ENCODE assay signal across 8 cellular contexts in the genomic region with DNA sequence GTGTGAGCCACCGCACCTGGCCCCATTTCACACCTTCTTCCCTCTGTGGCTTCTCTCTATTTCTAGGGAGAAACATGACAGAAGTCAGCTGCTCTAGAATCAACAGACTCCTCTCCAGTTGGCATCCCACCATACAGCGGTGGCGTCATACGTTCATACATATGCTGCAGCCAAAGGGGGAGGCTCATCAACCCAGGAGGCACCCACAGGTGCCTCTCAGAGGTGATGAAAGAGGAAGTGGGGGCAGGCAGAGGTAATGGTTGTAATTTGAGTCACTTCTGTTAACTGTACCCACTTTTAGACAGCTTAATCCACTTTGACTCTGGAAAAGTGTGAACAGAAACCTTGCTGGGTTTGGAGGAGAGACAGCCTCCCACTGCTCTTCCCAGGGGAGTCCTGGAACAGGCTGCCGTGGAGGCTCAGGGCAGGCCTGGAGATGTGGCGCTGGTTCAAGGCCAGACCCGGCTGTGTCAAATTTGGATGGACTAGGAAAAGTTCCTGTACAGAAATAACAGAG. TPM values are rescaled to one million over a fixed set of nuclear protein-coding genes. Genes with fewer than 3 reads are reported as not detected.
A peak's percentile ranks its signal among the peaks of the same experiment; 100 is the strongest.
DNase-seq lines count a peak whose midpoint lies in the region; ATAC-seq lines count a peak whose summit lies in the region.

No MANE protein-coding gene starts in this region.

- H3K9me3 Mint-ChIP-seq in naive B cell, result no peaks in the 10 kb centered on the region

- peak; percentile 87 for ATAC-seq in Right ventricle myocardium inferior
- ATAC-seq in HG03135 (IDR thresholded peaks at IDR 0.05; ENCODE audit: unreplicated experiment), result peak; percentile 80
- ATAC-seq in naive B cell (ENCODE audit: low read depth in 2 of 2), result peak; percentile 97 to 99

- no peaks in the 10 kb centered on the region for H3K27me3 Mint-ChIP-seq in naive B cell

- peaks cover 30 to 39% (median 38%) of the 10 kb centered on the region in 3 donors for H3K4me1 Mint-ChIP-seq in naive B cell

- intact Hi-C loops in Right ventricle myocardium inferior (cut with DNase I) (no loop called here), cardiac septum (cut with DNase I) (no loop called here)

- H3K36me3 Mint-ChIP-seq in naive B cell, result no peaks in the 10 kb centered on the region

- no peak overlapping the region for H3K4me3 Mint-ChIP-seq in naive B cell

- DNase-seq in Right ventricle myocardium inferior (ENCODE audit: missing footprints), result peak; percentile 82
- no peak for DNase-seq in cardiac septum (ENCODE audit: low spot score)
- DNase-seq in T-helper 22 cell (ENCODE audit: low read depth), result peak; percentile 48
- peak; percentile 44 for DNase-seq in naive B cell
- DNase-seq in Ammon's horn (ENCODE audit: low spot score), result no peak
- DNase-seq in DMS 273 (lab: John Stamatoyannopoulos, UW; ENCODE audit: unreplicated experiment), result no peak
- no peak for DNase-seq in NCI-H226

- peak overlapping the region in 4 of 6 donors; percentile 50 to 91 (median 59) for H3K27ac Mint-ChIP-seq in naive B cell

RNA-seq across cellular contexts. Expression of gene SUB1, which starts 47.3 kb away (rescaled TPM):
- total RNA-seq in Right ventricle myocardium inferior, result 187 TPM
- total RNA-seq in cardiac septum, result 180 TPM
- polyA plus RNA-seq in naive B cell (ENCODE audit: low read depth in 6 of 6), result 100 to 1,000 TPM; 393 to 545 (median 438) TPM

Comparison
In these comparisons a context has a peak if more than half of its experiments do, and no peak if none do; other contexts are left out.
1. DNase-seq: peak in Right ventricle myocardium inferior (single experiment), T-helper 22 cell (single experiment) and naive B cell (single experiment); none in cardiac septum (single experiment), Ammon's horn (single experiment), DMS 273 (single experiment) and NCI-H226 (single experiment).
2. Peak in every context shown above with its lines, with median percentiles within 50 percentile points of each other: ATAC-seq.